Comparison of ENCODE assay signal across 34 cellular contexts in the genomic region with DNA sequence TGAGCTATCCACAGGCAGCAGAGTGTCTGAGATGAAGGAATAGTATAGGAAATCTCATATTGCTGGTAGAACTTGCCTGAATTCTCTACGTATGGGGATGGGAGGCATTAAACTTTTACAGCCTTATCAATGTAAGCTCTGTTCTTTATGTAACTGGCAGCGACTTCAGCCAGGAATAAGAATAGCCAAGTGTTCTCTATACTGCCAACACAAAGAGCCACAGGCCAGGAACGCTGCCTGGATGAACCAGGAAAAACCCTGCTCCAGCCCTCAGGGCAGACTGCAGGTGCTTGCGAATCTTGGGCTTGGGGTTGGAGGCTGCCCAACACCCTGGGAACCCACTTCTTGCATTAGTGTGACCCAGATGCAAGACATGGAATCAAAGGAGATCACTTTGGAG. TPM values are rescaled to one million over a fixed set of nuclear protein-coding genes. Genes with fewer than 3 reads are reported as not detected.
"Had no signal": no experiment of that assay in that cellular context is flagged by ENCODE, and none has a peak within 500 bp of the region (broad histone marks: within the 10 kb centered on the region; RNA-seq: fewer than 3 reads in every experiment).

No MANE protein-coding gene starts in this region.

- H3K4me1 ChIP-seq: colonic mucosa, left ventricle myocardium inferior, lower lobe of right lung, right lobe of liver, thyroid gland, vagina had no signal

- H3K9me3 ChIP-seq: colonic mucosa, heart right ventricle, left ventricle myocardium inferior, lower lobe of right lung, ovary, right lobe of liver, thyroid gland, vagina had no signal

- H3K9me3 Mint-ChIP-seq: dendritic cell treated with granulocyte-macrophage colony-stimulating factor and Interleukin-4, amounts not matched to agents 40 ng/mL and 50 ng/mL, for 4 days; stimulated activated naive CD8-positive, alpha-beta T cell treated with anti-CD3 and anti-CD28 coated beads, Interleukin-15, amount 100 ng/mL, for 72 hours had no signal

- H3K36me3 Mint-ChIP-seq: naive thymus-derived CD8-positive, alpha-beta T cell had no signal

- H3K27ac ChIP-seq: colonic mucosa, epithelial cell of prostate, foreskin keratinocyte, heart right ventricle, left ventricle myocardium inferior, lower lobe of right lung, ovary, right lobe of liver, thyroid gland, vagina had no signal

- H3K27me3 ChIP-seq: colonic mucosa, foreskin keratinocyte, heart right ventricle, ovary, right lobe of liver, thyroid gland, vagina had no signal

- ATAC-seq: esophagus mucosa; foreskin keratinocyte; left cardiac atrium; lower lobe of right lung; naive thymus-derived CD8-positive, alpha-beta T cell; right lobe of liver; stimulated activated naive CD8-positive, alpha-beta T cell treated with anti-CD3 and anti-CD28 coated beads, Interleukin-15, amount 100 ng/mL, for 72 hours had no signal

- H3K27ac Mint-ChIP-seq: dendritic cell treated with granulocyte-macrophage colony-stimulating factor and Interleukin-4, amounts not matched to agents 40 ng/mL and 50 ng/mL, for 4 days; endodermal cell; naive thymus-derived CD8-positive, alpha-beta T cell; nephron progenitor cell; stimulated activated naive CD8-positive, alpha-beta T cell treated with anti-CD3 and anti-CD28 coated beads, Interleukin-15, amount 100 ng/mL, for 72 hours had no signal

- H3K4me3 ChIP-seq: colonic mucosa, heart right ventricle, left ventricle myocardium inferior, lower lobe of right lung, ovary, right lobe of liver, thyroid gland, vagina had no signal

- H3K4me3 Mint-ChIP-seq: dendritic cell treated with granulocyte-macrophage colony-stimulating factor and Interleukin-4, amounts not matched to agents 40 ng/mL and 50 ng/mL, for 4 days; endodermal cell; naive thymus-derived CD8-positive, alpha-beta T cell; nephron progenitor cell; stimulated activated naive CD8-positive, alpha-beta T cell treated with anti-CD3 and anti-CD28 coated beads, Interleukin-15, amount 100 ng/mL, for 72 hours had no signal

- H3K27me3 Mint-ChIP-seq: naive thymus-derived CD8-positive, alpha-beta T cell; stimulated activated naive CD8-positive, alpha-beta T cell treated with anti-CD3 and anti-CD28 coated beads, Interleukin-15, amount 100 ng/mL, for 72 hours had no signal

- H3K36me3 ChIP-seq: colonic mucosa, heart right ventricle, left ventricle myocardium inferior, lower lobe of right lung, ovary, right lobe of liver, thyroid gland, vagina had no signal

- DNase-seq: colonic mucosa; effector CD8-positive, alpha-beta T cell; endodermal cell; foreskin keratinocyte; glutamatergic neuron; heart right ventricle; hippocampal formation; left cardiac atrium; left ventricle myocardium inferior; lower lobe of right lung; naive thymus-derived CD8-positive, alpha-beta T cell; nephron progenitor cell; nucleus accumbens; ovary; posterior cingulate gyrus; retina; right lobe of liver; small intestine; stimulated activated CD4-positive, alpha-beta T cell treated with anti-CD3 and anti-CD28 coated beads, Interleukin-12 subunit alpha, Interleukin-12 subunit beta, amount 100 ng/mL, for 4 hours; stimulated activated CD4-positive, alpha-beta T cell treated with anti-CD3 and anti-CD28 coated beads, Interleukin-1b, Interleukin-23, amount 100 ng/mL, for 48 hours; stimulated activated CD4-positive, alpha-beta T cell treated with anti-CD3 and anti-CD28 coated beads, Interleukin-4, amount 100 ng/mL, for 1 hour; stimulated activated CD8-positive, alpha-beta memory T cell treated with anti-CD3 and anti-CD28 coated beads, Interleukin-4, amount 100 ng/mL, for 48 hours; stimulated activated naive CD4-positive, alpha-beta T cell; stimulated activated naive CD8-positive, alpha-beta T cell treated with anti-CD3 and anti-CD28 coated beads, Interleukin-15, amount 100 ng/mL, for 72 hours; thyroid gland; trophoblast cell had no signal

RNA-seq across cellular contexts. Expression of a gene that starts 6.1 kb away (rescaled TPM):
- total RNA-seq: colonic mucosa; endodermal cell; fibroblast of lung; foreskin keratinocyte; left ventricle myocardium inferior; mononuclear cell; naive thymus-derived CD8-positive, alpha-beta T cell; pulmonary artery endothelial cell; ureter had no signal
- polyA plus RNA-seq: naive thymus-derived CD8-positive, alpha-beta T cell had no signal

RNA-seq across cellular contexts. Expression of a gene that starts 50.9 kb away (rescaled TPM):
- total RNA-seq: left ventricle myocardium inferior, lower lobe of right lung, vagina had no signal
- polyA plus RNA-seq: foreskin keratinocyte had no signal
